Comparison of ENCODE assay signal across 8 cellular contexts in the genomic region with DNA sequence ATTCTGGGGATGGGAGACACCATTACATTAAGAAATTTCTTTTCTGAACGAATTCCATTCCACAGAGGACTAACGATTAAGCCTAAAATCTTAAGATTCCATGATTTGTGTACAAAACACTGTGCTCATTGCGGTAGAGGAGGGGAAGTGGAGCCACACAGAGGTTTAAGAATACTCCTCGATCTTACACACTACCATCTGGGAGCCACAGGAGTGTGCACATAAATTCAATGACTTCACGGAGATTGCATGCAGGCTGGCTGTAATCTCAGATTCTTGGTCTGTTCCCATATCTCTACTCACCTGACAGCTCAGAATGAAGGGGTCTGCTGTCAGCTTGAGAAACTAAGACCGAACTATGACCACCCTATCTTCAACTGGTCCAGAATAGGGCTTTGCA. TPM values are rescaled to one million over a fixed set of nuclear protein-coding genes. Genes with fewer than 3 reads are reported as not detected.
A peak's percentile ranks its signal among the peaks of the same experiment; 100 is the strongest.
DNase-seq lines count a peak whose midpoint lies in the region; ATAC-seq, FAIRE-seq and TF ChIP-seq lines count a peak whose summit lies in the region.

No MANE protein-coding gene starts in this region.

- intact Hi-C loops in pancreas (cut with DNase I): no loop called here

- H4K20me1 ChIP-seq in DND-41 (ENCODE audit: insufficient read depth, low read length): peaks cover 24% of the 10 kb centered on the region

- peak overlapping the region; percentile 68 for H3K9ac ChIP-seq in DND-41 (ENCODE audit: low read depth, low read length)

- peaks cover 30% of the 10 kb centered on the region for H3K4me1 ChIP-seq in DND-41 (ENCODE audit: insufficient read depth, low read length)
- peaks cover 0 to 8% (median 4%) of the 10 kb centered on the region in 3 donors for H3K4me1 ChIP-seq in pancreas

- H3K9me3 ChIP-seq in DND-41 (ENCODE audit: insufficient read depth, low read length, severe bottlenecking): no peaks in the 10 kb centered on the region
- H3K9me3 ChIP-seq in pancreas: no peaks in the 10 kb centered on the region

- no peak for DNase-seq in DND-41
- DNase-seq in OCI-M1 (lab: John Stamatoyannopoulos, UW): peak; percentile 53
- no peak for DNase-seq in epithelial cell of esophagus (ENCODE audit: low read depth)
- DNase-seq in pancreas: no peak
- DNase-seq in NCI-H1092 (lab: John Stamatoyannopoulos, UW): no peak
- no peak for DNase-seq in NCI-H2171 treated with DMSO at 0.1 percent for 48 hours (lab: John Stamatoyannopoulos, UW)
- no peak for DNase-seq in NAMALWA (ENCODE audit: low spot score)

- H3K4me3 ChIP-seq in DND-41 (ENCODE audit: low read depth in 1 of 2, low read length in 2 of 2): peak overlapping the region; percentile 90 to 93
- H3K4me3 ChIP-seq in epithelial cell of esophagus (ENCODE audit: low read length): peak overlapping the region; percentile 98
- peak overlapping the region; percentile 74 to 96 (median 86) for H3K4me3 ChIP-seq in pancreas

- peaks cover 32% of the 10 kb centered on the region for H3K36me3 ChIP-seq in DND-41 (ENCODE audit: insufficient read depth, low read length)
- no peaks in the 10 kb centered on the region for H3K36me3 ChIP-seq in pancreas

- FAIRE-seq in pancreas (lab: Jason Lieb, UNC): no peak

- H3K27ac ChIP-seq in DND-41 (ENCODE audit: low read length) (peak overlapping the region; percentile 93), pancreas (peak overlapping the region in 3 of 4 donors; percentile 77 to 94 (median 77))

- peak overlapping the region; percentile 90; the same call in 1 of the 2 replicates for H2AFZ ChIP-seq in DND-41 (ENCODE audit: low read depth, low read length)

- WGBS in pancreas, 2 donors: 5% methylated on average over 6 of the region's 6 CpGs

- TF ChIP-seq CTCF in DND-41 (IDR thresholded peaks at IDR 0.05; ENCODE audit: borderline replicate concordance, extremely low read depth, low read length, poor library complexity, severe bottlenecking): no peak
- no peak for TF ChIP-seq CTCF in epithelial cell of esophagus (IDR thresholded peaks at IDR 0.05; ENCODE audit: insufficient read depth, low read depth, low read length, missing control alignments)
- no peak for TF ChIP-seq CTCF in pancreas (IDR thresholded peaks at IDR 0.05)

- H3K27me3 ChIP-seq in DND-41 (ENCODE audit: insufficient read depth, low read length, poor library complexity) (no peaks in the 10 kb centered on the region), pancreas (no peaks in the 10 kb centered on the region)

- ATAC-seq in DND-41 (ENCODE audit: insufficient read depth, low read depth) (no peak), pancreas (peak in 1 of 4 donors; percentile 2), HG02678 (IDR thresholded peaks at IDR 0.05; ENCODE audit: unreplicated experiment) (no peak)

- peak overlapping the region; percentile 97 for H3K4me2 ChIP-seq in DND-41 (ENCODE audit: insufficient read depth, low read length)

- H3K79me2 ChIP-seq in DND-41 (ENCODE audit: insufficient read depth, low read length): peaks cover 57% of the 10 kb centered on the region

RNA-seq across cellular contexts. Expression of a gene that starts 0.8 kb away (rescaled TPM):
- 10 to 100 TPM; 19.0 to 37.2 (median 28.9) TPM for total RNA-seq in pancreas
- polyA plus RNA-seq in pancreas: 10 to 100 TPM in 1 of 2 donors, 1 to 10 TPM in 1; 4.8 to 12.1 TPM

RNA-seq across cellular contexts. Expression of a gene that starts 54.5 kb away (rescaled TPM):
- 10 to 100 TPM; 18.0 to 37.2 (median 23.3) TPM for total RNA-seq in pancreas
- 10 to 100 TPM in 1 of 2 donors, 1 to 10 TPM in 1; 4.8 to 12.4 TPM for polyA plus RNA-seq in pancreas

RNA-seq across cellular contexts. Expression of a gene that starts 55.2 kb away (rescaled TPM):
- total RNA-seq in pancreas: under 1 TPM in 1 of 6 donors, not detected in 5; 0.44 TPM
- not detected for polyA plus RNA-seq in pancreas
